Comparison of ENCODE assay signal across 14 cellular contexts in the genomic region with DNA sequence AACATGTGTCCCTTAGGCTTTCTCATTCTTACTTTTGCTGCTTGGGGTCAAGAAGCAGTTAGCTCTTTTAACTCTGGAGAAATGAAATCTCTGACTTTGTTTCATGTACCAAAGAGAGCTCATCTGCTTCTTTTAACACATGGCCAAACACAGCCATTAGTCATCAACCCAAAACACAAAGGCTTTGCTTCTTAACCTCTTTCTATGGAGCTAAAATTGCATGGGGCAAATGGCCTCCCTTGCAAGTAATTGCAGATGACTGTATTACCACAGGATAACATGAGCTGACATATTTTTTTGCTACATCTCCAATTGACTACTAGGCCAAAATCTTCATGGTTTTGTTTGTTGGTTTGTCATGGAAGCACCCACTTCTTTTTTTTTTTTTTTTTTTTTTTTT.
A peak's percentile ranks its signal among the peaks of the same experiment; 100 is the strongest.
DNase-seq lines count a peak whose midpoint lies in the region; ATAC-seq, FAIRE-seq and TF ChIP-seq lines count a peak whose summit lies in the region.
"Had no signal": no experiment of that assay in that cellular context is flagged by ENCODE, and none has a peak within 500 bp of the region (broad histone marks: within the 10 kb centered on the region; RNA-seq: fewer than 3 reads in every experiment).

No MANE protein-coding gene starts in this region.

- H3K4me1 ChIP-seq in pancreas (no peaks in the 10 kb centered on the region), esophagus muscularis mucosa (no peaks in the 10 kb centered on the region)

- no peaks in the 10 kb centered on the region for H3K27me3 Mint-ChIP-seq in activated CD4-positive, alpha-beta memory T cell treated with anti-CD3 and anti-CD28 coated beads for 36 hours
- H3K27me3 Mint-ChIP-seq: CD4-positive, alpha-beta T cell; IgD-negative memory B cell had no signal

- POLR2A ChIA-PET in activated CD4-positive, alpha-beta memory T cell treated with anti-CD3 and anti-CD28 coated beads for 36 hours (lab: Charles Lee): no interaction called here

- no peak for TF ChIP-seq CTCF in epithelial cell of esophagus (IDR thresholded peaks at IDR 0.05; ENCODE audit: insufficient read depth, low read depth, low read length, missing control alignments)
- no peak for TF ChIP-seq CTCF in pancreas (IDR thresholded peaks at IDR 0.05)
- no peak for TF ChIP-seq CTCF in esophagus muscularis mucosa (IDR thresholded peaks at IDR 0.05)

- no peak overlapping the region for H3K27ac Mint-ChIP-seq in activated CD4-positive, alpha-beta memory T cell treated with anti-CD3 and anti-CD28 coated beads for 36 hours
- H3K27ac Mint-ChIP-seq: CD4-positive, alpha-beta T cell; IgD-negative memory B cell had no signal

- no peaks in the 10 kb centered on the region for H3K4me1 Mint-ChIP-seq in activated CD4-positive, alpha-beta memory T cell treated with anti-CD3 and anti-CD28 coated beads for 36 hours (ENCODE audit: low read depth)
- H3K4me1 Mint-ChIP-seq: IgD-negative memory B cell had no signal

- peaks cover 5% of the 10 kb centered on the region for H3K9me3 Mint-ChIP-seq in activated CD4-positive, alpha-beta memory T cell treated with anti-CD3 and anti-CD28 coated beads for 36 hours

- H3K4me3 ChIP-seq in epithelial cell of esophagus (ENCODE audit: low read length) (no peak overlapping the region), pancreas (no peak overlapping the region), esophagus muscularis mucosa (no peak overlapping the region)

- H3K27ac ChIP-seq in pancreas (no peak overlapping the region), esophagus muscularis mucosa (replicated peaks in 1 of 4) (no peak overlapping the region)

- FAIRE-seq in H54 (lab: Jason Lieb, UNC) (peak; percentile 52), RCC 7860 (lab: Jason Lieb, UNC) (no peak), pancreas (lab: Jason Lieb, UNC) (no peak)

- H3K9me3 ChIP-seq in pancreas: no peaks in the 10 kb centered on the region
- no peaks in the 10 kb centered on the region for H3K9me3 ChIP-seq in esophagus muscularis mucosa

- no peak for TF ChIP-seq POLR2A in H54 (IDR thresholded peaks at IDR 0.05; ENCODE audit: low read depth, low read length)
- no peak for TF ChIP-seq POLR2A in esophagus muscularis mucosa (IDR thresholded peaks at IDR 0.05; ENCODE audit: low read depth)

- H3K27me3 ChIP-seq in pancreas (no peaks in the 10 kb centered on the region), esophagus muscularis mucosa (no peaks in the 10 kb centered on the region)

- ATAC-seq in pancreas (no peak), GM18519 (IDR thresholded peaks at IDR 0.05; ENCODE audit: low FRiP score, unreplicated experiment) (no peak)

- H3K36me3 Mint-ChIP-seq in activated CD4-positive, alpha-beta memory T cell treated with anti-CD3 and anti-CD28 coated beads for 36 hours: no peaks in the 10 kb centered on the region
- H3K36me3 Mint-ChIP-seq: IgD-negative memory B cell had no signal

- intact Hi-C loops in pancreas (cut with DNase I): no loop called here
- intact Hi-C loops in activated CD4-positive, alpha-beta memory T cell treated with anti-CD3 and anti-CD28 coated beads for 36 hours (cut with micrococcal nuclease): no loop called here
- intact Hi-C loops in esophagus muscularis mucosa (cut with DNase I): no loop called here

- H3K4me3 Mint-ChIP-seq in activated CD4-positive, alpha-beta memory T cell treated with anti-CD3 and anti-CD28 coated beads for 36 hours: no peak overlapping the region
- H3K4me3 Mint-ChIP-seq: CD4-positive, alpha-beta T cell; IgD-negative memory B cell had no signal

- no peaks in the 10 kb centered on the region for H3K36me3 ChIP-seq in pancreas
- H3K36me3 ChIP-seq in esophagus muscularis mucosa: no peaks in the 10 kb centered on the region

- CTCF ChIA-PET in activated CD4-positive, alpha-beta memory T cell treated with anti-CD3 and anti-CD28 coated beads for 36 hours (lab: Charles Lee): no interaction called here

- TF ChIP-seq EP300 in esophagus muscularis mucosa (IDR thresholded peaks at IDR 0.05): no peak

- no peak for DNase-seq in H54 (ENCODE audit: insufficient read length, low spot score)
- DNase-seq in RCC 7860 (ENCODE audit: low spot score): peak; percentile 26
- peak; percentile 2 for DNase-seq in epithelial cell of esophagus (ENCODE audit: low read depth)
- peak; percentile 66 for DNase-seq in myocyte (ENCODE audit: low read depth)
- no peak for DNase-seq in pancreas
- DNase-seq in activated CD4-positive, alpha-beta memory T cell treated with anti-CD3 and anti-CD28 coated beads for 36 hours: no peak
- no peak for DNase-seq in esophagus muscularis mucosa (ENCODE audit: extremely low spot score)
- DNase-seq: CD4-positive, alpha-beta T cell; H7; NCI-H1436 treated with DMSO at 0.1 percent for 48 hours; NCI-H2081; NCI-H526 had no signal

Comparison
In these comparisons a context has a peak if more than half of its experiments do, and no peak if none do; other contexts are left out.
1. DNase-seq: peak in RCC 7860 (single experiment), epithelial cell of esophagus (single experiment) and myocyte (single experiment); none in H54 (single experiment), pancreas (0 of 6), activated CD4-positive, alpha-beta memory T cell treated with anti-CD3 and anti-CD28 coated beads for 36 hours (single experiment) and esophagus muscularis mucosa (single experiment).